Comparison of ENCODE assay signal across 17 cellular contexts in genomic region chr9:84101892-84102632, GRCh38.
A peak's percentile ranks its signal among the peaks of the same experiment; 100 is the strongest.
DNase-seq lines count a peak whose midpoint lies in the region; ATAC-seq and TF ChIP-seq lines count a peak whose summit lies in the region.
"Had no signal": no experiment of that assay in that cellular context is flagged by ENCODE, and none has a peak within 500 bp of the region (broad histone marks: within the 10 kb centered on the region; RNA-seq: fewer than 3 reads in every experiment).

No MANE protein-coding gene starts in this region.

- H4K91ac ChIP-seq in mesenchymal stem cell (ENCODE audit: low read length), result no peak overlapping the region

- no peaks in the 10 kb centered on the region for H3K79me1 ChIP-seq in mesenchymal stem cell (replicated peaks; ENCODE audit: low read length, poor library complexity, severe bottlenecking)

- H3K9me3 ChIP-seq in right cardiac atrium (ENCODE audit: control insufficient read depth, low read length) (no peaks in the 10 kb centered on the region), endodermal cell (ENCODE audit: control insufficient read depth, low read length) (no peaks in the 10 kb centered on the region), mesenchymal stem cell (ENCODE audit: control insufficient read depth, low read length) (no peaks in the 10 kb centered on the region)
- H3K9me3 ChIP-seq: neutrophil, SJSA1 had no signal

- H3K27ac Mint-ChIP-seq in endodermal cell, result no peak overlapping the region
- H3K27ac Mint-ChIP-seq: effector memory CD8-positive, alpha-beta T cell; stimulated activated naive CD8-positive, alpha-beta T cell treated with anti-CD3 and anti-CD28 coated beads, Interleukin-15, amount 100 ng/mL, for 72 hours had no signal

- no peak overlapping the region for H2AK5ac ChIP-seq in mesenchymal stem cell (ENCODE audit: low read length, severe bottlenecking)

- no peak overlapping the region for H3K18ac ChIP-seq in mesenchymal stem cell (ENCODE audit: low read depth in 1 of 2, low read length in 2 of 2)

- no peak overlapping the region for H2BK120ac ChIP-seq in mesenchymal stem cell (ENCODE audit: low read depth, low read length)

- peak overlapping the region; percentile 47 for H3K4me2 ChIP-seq in mesenchymal stem cell (ENCODE audit: low read length, poor library complexity, severe bottlenecking)

- H3K4me3 ChIP-seq in right cardiac atrium (ENCODE audit: low read length) (peak overlapping the region; percentile 19), endodermal cell (ENCODE audit: low read length) (peak overlapping the region; percentile 58), mesenchymal stem cell (ENCODE audit: insufficient read depth in 1 of 2, low read depth in 1 of 2, low read length in 2 of 2) (peak overlapping the region in 1 of 2 experiments; percentile 51)
- H3K4me3 ChIP-seq: SJSA1 had no signal

- H3K9ac ChIP-seq in endodermal cell (ENCODE audit: extremely low read depth, low read length, poor library complexity, severe bottlenecking), result no peak overlapping the region
- H3K9ac ChIP-seq in mesenchymal stem cell (ENCODE audit: low read length), result no peak overlapping the region

- DNase-seq in right cardiac atrium (peak in 1 of 3 donors; percentile 48), Right ventricle myocardium inferior (ENCODE audit: missing footprints) (no peak), endodermal cell (peak; percentile 51), mesenchymal stem cell (no peak), caudate nucleus (lab: John Stamatoyannopoulos, UW) (no peak), AG08395 (ENCODE audit: low spot score) (no peak)
- DNase-seq: activated effector memory CD4-positive, alpha-beta T cell treated with Interleukin-2 at 50 U/mL for 16 hours; aorta; effector memory CD8-positive, alpha-beta T cell; foreskin keratinocyte; NCI-H1092; NCI-H345; stimulated activated naive CD8-positive, alpha-beta T cell treated with anti-CD3 and anti-CD28 coated beads, Interleukin-15, amount 100 ng/mL, for 72 hours had no signal

- no peak overlapping the region for H2BK15ac ChIP-seq in mesenchymal stem cell (ENCODE audit: low read depth, poor library complexity, severe bottlenecking)

- peaks cover 48% of the 10 kb centered on the region for H3K27me3 Mint-ChIP-seq in endodermal cell (ENCODE audit: insufficient read depth)

- no peak overlapping the region for H4K8ac ChIP-seq in mesenchymal stem cell (ENCODE audit: low read length)

- intact Hi-C loops in right cardiac atrium (cut with DNase I), result no loop called here
- intact Hi-C loops in Right ventricle myocardium inferior (cut with DNase I), result no loop called here

- no peaks in the 10 kb centered on the region for H3K36me3 Mint-ChIP-seq in endodermal cell (ENCODE audit: low read depth)

- ATAC-seq in right cardiac atrium (no peak), Right ventricle myocardium inferior (no peak), HG02678 (IDR thresholded peaks at IDR 0.05; ENCODE audit: unreplicated experiment) (no peak), GM18867 (IDR thresholded peaks at IDR 0.05; ENCODE audit: unreplicated experiment) (no peak)
- ATAC-seq: effector memory CD8-positive, alpha-beta T cell; foreskin keratinocyte; stimulated activated naive CD8-positive, alpha-beta T cell treated with anti-CD3 and anti-CD28 coated beads, Interleukin-15, amount 100 ng/mL, for 72 hours had no signal

- TF ChIP-seq CTCF in endodermal cell (conservative IDR thresholded peaks at IDR 0.05), result no peak

- no peaks in the 10 kb centered on the region for H3K9me3 Mint-ChIP-seq in endodermal cell
- H3K9me3 Mint-ChIP-seq: effector memory CD8-positive, alpha-beta T cell; stimulated activated naive CD8-positive, alpha-beta T cell treated with anti-CD3 and anti-CD28 coated beads, Interleukin-15, amount 100 ng/mL, for 72 hours had no signal

- H2AFZ ChIP-seq in mesenchymal stem cell (ENCODE audit: low read depth, low read length), result no peak overlapping the region

- peak overlapping the region in 1 of 2 experiments; percentile 11 for H3K14ac ChIP-seq in mesenchymal stem cell (ENCODE audit: low read length in 2 of 2)

- H3K23ac ChIP-seq in mesenchymal stem cell (ENCODE audit: low read length in 2 of 2), result no peak overlapping the region

- no peak overlapping the region for H3K4ac ChIP-seq in mesenchymal stem cell (ENCODE audit: low read depth in 1 of 2, low read length in 2 of 2)

- H2BK5ac ChIP-seq in mesenchymal stem cell (ENCODE audit: low read depth, low read length, poor library complexity, severe bottlenecking), result no peak overlapping the region

- no peaks in the 10 kb centered on the region for H3K27me3 ChIP-seq in right cardiac atrium (ENCODE audit: control insufficient read depth, insufficient read depth)
- H3K27me3 ChIP-seq in endodermal cell (ENCODE audit: control insufficient read depth, insufficient read depth, low read length, poor library complexity, severe bottlenecking), result peaks cover 40% of the 10 kb centered on the region
- H3K27me3 ChIP-seq in mesenchymal stem cell (ENCODE audit: control insufficient read depth in 1 of 2, insufficient read depth in 1 of 2, low read length in 2 of 2), result peaks cover 16 to 48% of the 10 kb centered on the region in 2 experiments
- H3K27me3 ChIP-seq: SJSA1 had no signal

- no peak overlapping the region for H3K27ac ChIP-seq in right cardiac atrium (ENCODE audit: low read length)
- H3K27ac ChIP-seq in endodermal cell (ENCODE audit: low read depth, low read length), result no peak overlapping the region
- no peak overlapping the region for H3K27ac ChIP-seq in mesenchymal stem cell (ENCODE audit: low read length, poor library complexity, severe bottlenecking)
- H3K27ac ChIP-seq in caudate nucleus (ENCODE audit: low read depth, low read length), result no peak overlapping the region
- H3K27ac ChIP-seq: foreskin keratinocyte, neutrophil, SJSA1 had no signal

- peak overlapping the region; percentile 51 for H3K4me3 Mint-ChIP-seq in endodermal cell
- H3K4me3 Mint-ChIP-seq: effector memory CD8-positive, alpha-beta T cell; stimulated activated naive CD8-positive, alpha-beta T cell treated with anti-CD3 and anti-CD28 coated beads, Interleukin-15, amount 100 ng/mL, for 72 hours had no signal

- peaks cover 5% of the 10 kb centered on the region for H3K4me1 Mint-ChIP-seq in endodermal cell

- no peaks in the 10 kb centered on the region for H3K4me1 ChIP-seq in right cardiac atrium (ENCODE audit: control insufficient read depth, insufficient read depth, low read length)
- no peaks in the 10 kb centered on the region for H3K4me1 ChIP-seq in endodermal cell (ENCODE audit: control insufficient read depth, insufficient read depth, low read length)
- H3K4me1 ChIP-seq in mesenchymal stem cell (ENCODE audit: control insufficient read depth, insufficient read depth, low read depth, low read length), result peaks cover 3% of the 10 kb centered on the region
- H3K4me1 ChIP-seq: foreskin keratinocyte, SJSA1 had no signal

- H3K36me3 ChIP-seq in endodermal cell (ENCODE audit: control insufficient read depth, insufficient read depth, low read length), result no peaks in the 10 kb centered on the region
- H3K36me3 ChIP-seq in mesenchymal stem cell (ENCODE audit: control insufficient read depth in 1 of 2, insufficient read depth in 2 of 2, low read depth in 1 of 2, low read length in 2 of 2), result no peaks in the 10 kb centered on the region
- H3K36me3 ChIP-seq: neutrophil, SJSA1 had no signal

- WGBS in right cardiac atrium, result 16% methylated on average over 29 of the region's 29 CpGs
- WGBS in endodermal cell (ENCODE audit: insufficient coverage in 1 of 2, insufficient read length in 1 of 2), 2 experiments, result 24 to 26% methylated on average over 9 to 28 of the region's 29 CpGs
- 18% methylated on average over 22 of the region's 29 CpGs for WGBS in mesenchymal stem cell

- no peak overlapping the region for H2BK12ac ChIP-seq in mesenchymal stem cell (ENCODE audit: low read length in 2 of 2)
